Comparison of ENCODE assay signal across 17 cellular contexts in the genomic region with DNA sequence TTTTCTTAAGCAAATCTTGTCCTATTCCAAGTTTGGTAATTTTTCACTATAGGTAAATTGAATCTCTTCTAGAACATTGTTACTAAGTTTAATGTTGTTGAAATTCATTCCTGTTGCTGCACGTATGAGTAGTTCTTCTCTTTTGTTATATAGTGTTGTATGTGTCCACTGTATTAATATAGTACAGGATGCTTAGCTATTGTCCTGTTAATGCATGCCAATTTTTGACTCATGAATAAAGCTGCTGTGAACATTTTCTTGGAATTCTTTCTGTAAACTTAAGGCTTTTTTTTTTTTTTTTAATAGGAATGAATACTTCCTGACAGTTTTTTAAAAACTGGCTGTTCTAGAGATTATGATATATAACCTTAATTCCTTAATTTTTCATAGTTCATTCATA.
"Had no signal": no experiment of that assay in that cellular context is flagged by ENCODE, and none has a peak within 500 bp of the region (broad histone marks: within the 10 kb centered on the region; RNA-seq: fewer than 3 reads in every experiment).

No MANE protein-coding gene starts in this region.

- DNase-seq: activated B cell treated with CpG ODN at 0.5 μM for 24 hours; activated CD8-positive, alpha-beta memory T cell treated with anti-CD3 and anti-CD28 coated beads, Interleukin-2, amount 10 ng/mL, durations not matched to agents 7 days and 5 days; activated CD8-positive, alpha-beta T cell treated with anti-CD3 and anti-CD28 coated beads, Interleukin-2, amount 10 ng/mL, durations not matched to agents 7 days and 5 days; activated T-cell treated with anti-CD3 and anti-CD28 coated beads, Interleukin-2, amount 50 U/mL, for 48 hours; anterior cingulate cortex; caudate nucleus; endodermal cell; gastrocnemius medialis; glutamatergic neuron; left ventricle myocardium superior; mucosa of descending colon; stimulated activated CD4-positive, alpha-beta T cell treated with anti-CD3 and anti-CD28 coated beads, Interleukin-1b, Interleukin-23, amount 100 ng/mL, for 48 hours; stimulated activated CD4-positive, alpha-beta T cell treated with anti-CD3 and anti-CD28 coated beads, Interleukin-4, amount 100 ng/mL, for 4 hours; stimulated activated CD8-positive, alpha-beta memory T cell treated with anti-CD3 and anti-CD28 coated beads, Interleukin-4, amount 100 ng/mL, for 48 hours; stimulated activated naive CD8-positive, alpha-beta T cell treated with anti-CD3 and anti-CD28 coated beads, Interleukin-15, amount 100 ng/mL, for 72 hours; thyroid gland; upper lobe of right lung had no signal
